ENCODE assay signal across 35 cellular contexts in the genomic region with DNA sequence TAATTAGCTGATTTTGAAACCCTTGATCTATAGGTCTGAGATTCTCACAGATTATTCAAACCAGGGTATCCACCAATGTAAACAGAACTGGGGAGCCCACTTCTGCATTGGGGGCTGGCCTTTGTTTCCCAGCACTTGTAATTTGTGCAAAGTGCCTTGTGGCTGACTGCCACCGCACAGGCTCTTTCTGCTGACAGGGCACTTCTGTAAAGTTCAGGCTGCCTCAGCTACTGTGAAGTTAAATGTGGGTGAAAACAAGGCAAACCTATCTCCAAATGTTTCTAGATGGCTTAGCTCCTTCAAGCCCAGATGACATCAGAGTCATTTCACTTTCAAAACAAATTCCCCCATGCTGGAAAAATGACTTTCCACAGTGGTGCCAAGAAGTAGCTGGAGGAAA. TPM values are rescaled to one million over a fixed set of nuclear protein-coding genes. Genes with fewer than 3 reads are reported as not detected.
"Had no signal": no experiment of that assay in that cellular context is flagged by ENCODE, and none has a peak within 500 bp of the region (broad histone marks: within the 10 kb centered on the region; RNA-seq: fewer than 3 reads in every experiment).

No MANE protein-coding gene starts in this region.

- ATAC-seq: activated CD8-positive, alpha-beta memory T cell treated with anti-CD3 and anti-CD28 coated beads, Interleukin-2, amount 10 ng/mL, durations not matched to agents 7 days and 5 days; activated CD8-positive, alpha-beta T cell treated with anti-CD3 and anti-CD28 coated beads, Interleukin-2, amount 10 ng/mL, durations not matched to agents 7 days and 5 days; body of pancreas; gastroesophageal sphincter; left cardiac atrium; left ventricle myocardium superior; naive thymus-derived CD4-positive, alpha-beta T cell; sciatic nerve; stimulated activated memory B cell treated with anti-CD40 and anti-IgM and Interleukin-4, amounts not matched to agents 10 μg/mL and 1 μg/mL and 100 μg/mL, for 72 hours; stimulated activated naive CD8-positive, alpha-beta T cell treated with anti-CD3 and anti-CD28 coated beads, Interleukin-15, amount 100 ng/mL, for 72 hours had no signal

- H3K27ac ChIP-seq: adrenal gland, body of pancreas, coronary artery, gastroesophageal sphincter, hepatocyte, ovary, prostate gland, tibial nerve had no signal

- H3K9me3 Mint-ChIP-seq: activated T-helper 2 cell treated with anti-CD3 and anti-CD28 coated beads, Interferon-gamma antibody, Interleukin-2, Interleukin-4, amounts not matched to agents 10 μg/mL and 5 μg/mL and 100 μg/mL, durations not matched to agents 14 hours and 24 hours and 36 hours; stimulated activated naive CD8-positive, alpha-beta T cell treated with anti-CD3 and anti-CD28 coated beads, Interleukin-15, amount 100 ng/mL, for 72 hours had no signal

- H3K4me3 ChIP-seq: adrenal gland, body of pancreas, coronary artery, dorsolateral prefrontal cortex, gastroesophageal sphincter, hepatocyte, ovary, prostate gland, tibial nerve had no signal

- H3K36me3 ChIP-seq: adrenal gland, gastroesophageal sphincter, ovary, prostate gland, tibial nerve had no signal

- H3K27me3 ChIP-seq: adrenal gland, body of pancreas, dorsolateral prefrontal cortex, ovary, tibial nerve had no signal

- H3K27ac Mint-ChIP-seq: activated CD8-positive, alpha-beta memory T cell treated with anti-CD3 and anti-CD28 coated beads, Interleukin-2, amount 10 ng/mL, durations not matched to agents 7 days and 5 days; activated CD8-positive, alpha-beta T cell treated with anti-CD3 and anti-CD28 coated beads, Interleukin-2, amount 10 ng/mL, durations not matched to agents 7 days and 5 days; activated naive CD8-positive, alpha-beta T cell; activated T-helper 2 cell treated with anti-CD3 and anti-CD28 coated beads, Interferon-gamma antibody, Interleukin-2, Interleukin-4, amounts not matched to agents 10 μg/mL and 5 μg/mL and 100 μg/mL, durations not matched to agents 14 hours and 24 hours and 36 hours; stimulated activated memory B cell treated with anti-CD40 and anti-IgM and Interleukin-4, amounts not matched to agents 10 μg/mL and 1 μg/mL and 100 μg/mL, for 72 hours; stimulated activated naive CD8-positive, alpha-beta T cell treated with anti-CD3 and anti-CD28 coated beads, Interleukin-15, amount 100 ng/mL, for 72 hours had no signal

- H3K4me1 ChIP-seq: adrenal gland, body of pancreas, gastroesophageal sphincter, prostate gland, tibial nerve had no signal

- H3K9me3 ChIP-seq: adrenal gland, body of pancreas, gastroesophageal sphincter, ovary, prostate gland had no signal

- H3K36me3 Mint-ChIP-seq: activated CD8-positive, alpha-beta memory T cell treated with anti-CD3 and anti-CD28 coated beads, Interleukin-2, amount 10 ng/mL, durations not matched to agents 7 days and 5 days; activated naive CD8-positive, alpha-beta T cell; naive thymus-derived CD4-positive, alpha-beta T cell; stimulated activated memory B cell treated with anti-CD40 and anti-IgM and Interleukin-4, amounts not matched to agents 10 μg/mL and 1 μg/mL and 100 μg/mL, for 72 hours had no signal

- DNase-seq: activated CD4-positive, alpha-beta T cell treated with anti-CD3 and anti-CD28 coated beads for 1 hour; activated CD8-positive, alpha-beta memory T cell treated with anti-CD3 and anti-CD28 coated beads, Interleukin-2, amount 10 ng/mL, durations not matched to agents 7 days and 5 days; activated CD8-positive, alpha-beta T cell treated with anti-CD3 and anti-CD28 coated beads, Interleukin-2, amount 10 ng/mL, durations not matched to agents 7 days and 5 days; activated naive CD4-positive, alpha-beta T cell treated with Interleukin-2 at 50 U/mL for 16 hours; activated T-cell treated with anti-CD3 and anti-CD28 coated beads, Interleukin-2, amount 50 U/mL, for 48 hours; adrenal gland; aorta; body of pancreas; effector memory CD4-positive, alpha-beta T cell; islet precursor cell; left cardiac atrium; left ventricle myocardium superior; midbrain; naive thymus-derived CD4-positive, alpha-beta T cell; ovary; retina; small intestine; stimulated activated CD4-positive, alpha-beta T cell treated with anti-CD3 and anti-CD28 coated beads, Interleukin-1b, Interleukin-23, amount 100 ng/mL, for 48 hours; stimulated activated CD4-positive, alpha-beta T cell treated with anti-CD3 and anti-CD28 coated beads, Interleukin-4, amount 100 ng/mL, for 4 hours; stimulated activated CD8-positive, alpha-beta memory T cell treated with anti-CD3 and anti-CD28 coated beads, Interleukin-4, amount 100 ng/mL, for 48 hours; stimulated activated naive CD8-positive, alpha-beta T cell treated with anti-CD3 and anti-CD28 coated beads, Interleukin-15, amount 100 ng/mL, for 72 hours; T-helper 2 cell had no signal

- H3K4me3 Mint-ChIP-seq: activated CD8-positive, alpha-beta memory T cell treated with anti-CD3 and anti-CD28 coated beads, Interleukin-2, amount 10 ng/mL, durations not matched to agents 7 days and 5 days; activated CD8-positive, alpha-beta T cell treated with anti-CD3 and anti-CD28 coated beads, Interleukin-2, amount 10 ng/mL, durations not matched to agents 7 days and 5 days; activated naive CD8-positive, alpha-beta T cell; naive thymus-derived CD4-positive, alpha-beta T cell; stimulated activated memory B cell treated with anti-CD40 and anti-IgM and Interleukin-4, amounts not matched to agents 10 μg/mL and 1 μg/mL and 100 μg/mL, for 72 hours; stimulated activated naive CD8-positive, alpha-beta T cell treated with anti-CD3 and anti-CD28 coated beads, Interleukin-15, amount 100 ng/mL, for 72 hours had no signal

- H3K4me1 Mint-ChIP-seq: activated CD8-positive, alpha-beta memory T cell treated with anti-CD3 and anti-CD28 coated beads, Interleukin-2, amount 10 ng/mL, durations not matched to agents 7 days and 5 days; naive thymus-derived CD4-positive, alpha-beta T cell; stimulated activated memory B cell treated with anti-CD40 and anti-IgM and Interleukin-4, amounts not matched to agents 10 μg/mL and 1 μg/mL and 100 μg/mL, for 72 hours; stimulated activated naive CD8-positive, alpha-beta T cell treated with anti-CD3 and anti-CD28 coated beads, Interleukin-15, amount 100 ng/mL, for 72 hours had no signal

RNA-seq across cellular contexts. Expression of a gene that starts 54.7 kb away (rescaled TPM):
- total RNA-seq: activated CD8-positive, alpha-beta memory T cell treated with anti-CD3 and anti-CD28 coated beads, Interleukin-2, amount 10 ng/mL, durations not matched to agents 7 days and 5 days; activated CD8-positive, alpha-beta T cell treated with anti-CD3 and anti-CD28 coated beads, Interleukin-2, amount 10 ng/mL, durations not matched to agents 7 days and 5 days; activated T-helper 2 cell treated with anti-CD3 and anti-CD28 coated beads, Interferon-gamma antibody, Interleukin-2, Interleukin-4, amounts not matched to agents 10 μg/mL and 5 μg/mL and 100 μg/mL, durations not matched to agents 14 hours and 24 hours and 36 hours; endothelial cell of umbilical vein; fibroblast of villous mesenchyme; lung microvascular endothelial cell; naive thymus-derived CD4-positive, alpha-beta T cell had no signal
- polyA plus RNA-seq: aorta; endothelial cell of umbilical vein; naive thymus-derived CD4-positive, alpha-beta T cell had no signal
